ENCODE assay signal across 8 cellular contexts in genomic region chr21:32612999-32613337, GRCh38. TPM values are rescaled to one million over a fixed set of nuclear protein-coding genes. Genes with fewer than 3 reads are reported as not detected.
DNase-seq lines count a peak whose midpoint lies in the region; ATAC-seq and TF ChIP-seq lines count a peak whose summit lies in the region.

No MANE protein-coding gene starts in this region.

- peak; percentile 10 for ATAC-seq in GM18511 (IDR thresholded peaks at IDR 0.05; ENCODE audit: unreplicated experiment)
- peak; percentile 8 for ATAC-seq in foreskin keratinocyte
- ATAC-seq in HG02973 (IDR thresholded peaks at IDR 0.05; ENCODE audit: unreplicated experiment) = no peak
- ATAC-seq in HG02642 (IDR thresholded peaks at IDR 0.05; ENCODE audit: poor library complexity, unreplicated experiment) = no peak

- H3K9ac ChIP-seq in SU-DHL-6 (ENCODE audit: low read length) = peak overlapping the region; percentile 70

- peak overlapping the region; percentile 95 for H2AFZ ChIP-seq in SU-DHL-6 (ENCODE audit: low read depth, low read length, severe bottlenecking)

- H3K9me2 ChIP-seq in SU-DHL-6 (replicated peaks; ENCODE audit: insufficient read depth, low read length) = no peaks in the 10 kb centered on the region

- no peaks in the 10 kb centered on the region for H3K9me3 ChIP-seq in SU-DHL-6 (ENCODE audit: insufficient read depth, low read length)

- DNase-seq in foreskin keratinocyte (no peak), retinal pigment epithelial cell (ENCODE audit: low read depth) (no peak), islet precursor cell (no peak), H4 (ENCODE audit: low spot score) (no peak)

- peak overlapping the region; percentile 69 for H3K4me2 ChIP-seq in SU-DHL-6 (ENCODE audit: low read depth, low read length, poor library complexity, severe bottlenecking)

- H4K20me1 ChIP-seq in SU-DHL-6 (ENCODE audit: low read depth, low read length) = peaks cover 8% of the 10 kb centered on the region

- H3K36me3 ChIP-seq in SU-DHL-6 (ENCODE audit: low read length) = 0 out of 2 replicates have a peak, but pooled peaks cover 3% of the 10 kb centered on the region

- no peak overlapping the region for H3K27ac ChIP-seq in SU-DHL-6 (ENCODE audit: low read depth, low read length)
- peak overlapping the region; percentile 65 for H3K27ac ChIP-seq in foreskin keratinocyte

- TF ChIP-seq CTCF in SU-DHL-6 (IDR thresholded peaks at IDR 0.05; ENCODE audit: insufficient read depth, low read length, poor library complexity, severe bottlenecking) (no peak), foreskin keratinocyte (conservative IDR thresholded peaks at IDR 0.05) (no peak), retinal pigment epithelial cell (conservative IDR thresholded peaks at IDR 0.05; ENCODE audit: low read depth, low read length) (no peak)

- H3K27me3 ChIP-seq in SU-DHL-6 (ENCODE audit: low read length) = no peaks in the 10 kb centered on the region
- H3K27me3 ChIP-seq in foreskin keratinocyte = no peaks in the 10 kb centered on the region

- H3K4me1 ChIP-seq in foreskin keratinocyte = no peaks in the 10 kb centered on the region

- H3K4me3 ChIP-seq in SU-DHL-6 (ENCODE audit: insufficient read depth, low read length, poor library complexity, severe bottlenecking) = peak overlapping the region; percentile 72
- peak overlapping the region; percentile 94 for H3K4me3 ChIP-seq in retinal pigment epithelial cell (ENCODE audit: low read length)

- H3F3A ChIP-seq in SU-DHL-6 (ENCODE audit: insufficient read depth) = no peaks in the 10 kb centered on the region; the same call in 1 of the 2 replicates

- H3K79me2 ChIP-seq in SU-DHL-6 (ENCODE audit: insufficient read depth, low read length) = peaks cover 20% of the 10 kb centered on the region

RNA-seq across cellular contexts. Expression of gene CFAP298, which starts 0.8 kb away (rescaled TPM):
- total RNA-seq in foreskin keratinocyte = 51.6 and 53.2 TPM in 2 replicates
- polyA plus RNA-seq in foreskin keratinocyte = 51.6 and 53.2 TPM in 2 replicates
- total RNA-seq in H4 (2014; rRNA removed; shearing (Covaris generic)) = 52.7 and 68.3 TPM in 2 replicates

RNA-seq across cellular contexts. Expression of gene TCP10L, which starts 27.6 kb away (rescaled TPM):
- total RNA-seq in foreskin keratinocyte = 0.39 and 0.41 TPM in 2 replicates
- polyA plus RNA-seq in foreskin keratinocyte = 0.37 and 0.63 TPM in 2 replicates
- not detected in 2 replicates for total RNA-seq in H4 (2014; rRNA removed; shearing (Covaris generic))

Comparison
In these comparisons a context has a peak if more than half of its experiments do, and no peak if none do; other contexts are left out.
1. ATAC-seq: peak in GM18511 (single experiment) and foreskin keratinocyte (single experiment); none in HG02973 (single experiment) and HG02642 (single experiment).